1 cellular context compared by ENCODE assay signal in genomic region chr15:39888809-39889208, GRCh38.
TF ChIP-seq lines count a peak whose summit lies in the region.

No MANE protein-coding gene starts in this region.

TF ChIP-seq in HepG2, 621 proteins besides CTCF, POLR2A, EP300 and RAD21:
- TF ChIP-seq ZNF75D (CRISPR knock-in tag; IDR thresholded peaks at IDR 0.05; ENCODE audit: borderline replicate concordance) = no peak
- TF ChIP-seq ZNF850 (CRISPR knock-in tag; conservative IDR thresholded peaks at IDR 0.05) = no peak
- TF ChIP-seq ZNF841 (CRISPR knock-in tag; IDR thresholded peaks at IDR 0.05; ENCODE audit: borderline replicate concordance) = no peak
- TF ChIP-seq CC2D1A (CRISPR knock-in tag; IDR thresholded peaks at IDR 0.05) = no peak
- TF ChIP-seq ZNF781 (CRISPR knock-in tag; IDR thresholded peaks at IDR 0.05; ENCODE audit: borderline replicate concordance, not compliant biosample characterization) = no peak
- TF ChIP-seq ZNF431 (CRISPR knock-in tag; IDR thresholded peaks at IDR 0.05; ENCODE audit: borderline replicate concordance, low read depth) = no peak
- no peak for TF ChIP-seq SKI (IDR thresholded peaks at IDR 0.05; ENCODE audit: partially characterized antibody)
- no peak for TF ChIP-seq HBP1 (CRISPR knock-in tag; IDR thresholded peaks at IDR 0.05; ENCODE audit: low read depth)
- no peak for TF ChIP-seq ZNF552 (CRISPR knock-in tag; IDR thresholded peaks at IDR 0.05; ENCODE audit: borderline replicate concordance)
- no peak for TF ChIP-seq CEBPZ (IDR thresholded peaks at IDR 0.05; ENCODE audit: low read length)
- no peak for TF ChIP-seq ZNF367 (CRISPR knock-in tag; IDR thresholded peaks at IDR 0.05; ENCODE audit: borderline replicate concordance)
- TF ChIP-seq CREBL2 (CRISPR knock-in tag; IDR thresholded peaks at IDR 0.05; ENCODE audit: borderline replicate concordance) = no peak
- TF ChIP-seq HINFP (CRISPR knock-in tag; IDR thresholded peaks at IDR 0.05; ENCODE audit: low read depth) = no peak
- TF ChIP-seq ZNF543 (CRISPR knock-in tag; IDR thresholded peaks at IDR 0.05) = no peak
- TF ChIP-seq TBX3 (IDR thresholded peaks at IDR 0.05; ENCODE audit: borderline replicate concordance) = no peak
- no peak for TF ChIP-seq NPAS2 (CRISPR knock-in tag; IDR thresholded peaks at IDR 0.05; ENCODE audit: borderline replicate concordance)
